In the genomic region with DNA sequence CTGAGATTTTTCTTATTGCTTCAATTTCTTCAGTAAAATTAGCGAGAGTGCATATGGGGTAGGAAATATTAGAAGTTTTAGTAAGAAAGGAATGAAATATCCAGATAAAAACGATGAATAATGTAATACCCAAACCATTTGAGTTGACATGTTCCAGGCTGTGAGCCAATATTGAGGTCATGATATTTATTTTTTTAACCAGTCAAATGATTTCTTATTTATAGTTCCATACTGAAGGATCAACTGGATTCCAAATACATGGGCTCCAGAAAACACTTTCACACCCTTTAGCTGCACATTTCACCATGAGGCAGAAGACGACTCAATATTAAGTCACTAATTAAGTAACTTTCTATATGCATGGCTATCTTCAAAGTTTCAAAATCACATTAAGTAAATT, we compare ENCODE assay signal across 18 cellular contexts.
"Had no signal": no experiment of that assay in that cellular context is flagged by ENCODE, and none has a peak within 500 bp of the region (broad histone marks: within the 10 kb centered on the region; RNA-seq: fewer than 3 reads in every experiment).

No MANE protein-coding gene starts in this region.

- H3K27me3 ChIP-seq: esophagus muscularis mucosa, heart left ventricle, left lung, right lobe of liver, stomach had no signal

- H3K36me3 ChIP-seq: esophagus muscularis mucosa, heart left ventricle, left lung, lower lobe of right lung, prostate gland, right lobe of liver, stomach had no signal

- H3K4me3 ChIP-seq: coronary artery, esophagus muscularis mucosa, heart left ventricle, left lung, lower lobe of right lung, prostate gland, right lobe of liver, skin epidermis, stomach had no signal

- DNase-seq: caudate nucleus; effector CD4-positive, alpha-beta T cell; heart left ventricle; hypothalamus; left lung; lower lobe of right lung; naive B cell; nephron progenitor cell; right lobe of liver; stimulated activated CD4-positive, alpha-beta T cell treated with anti-CD3 and anti-CD28 coated beads, Interleukin-2, amount 100 ng/mL, for 24 hours; stimulated activated naive CD4-positive, alpha-beta T cell; stomach; substantia nigra; trophoblast cell had no signal
